Comparison of ENCODE assay signal across 10 cellular contexts in the genomic region with DNA sequence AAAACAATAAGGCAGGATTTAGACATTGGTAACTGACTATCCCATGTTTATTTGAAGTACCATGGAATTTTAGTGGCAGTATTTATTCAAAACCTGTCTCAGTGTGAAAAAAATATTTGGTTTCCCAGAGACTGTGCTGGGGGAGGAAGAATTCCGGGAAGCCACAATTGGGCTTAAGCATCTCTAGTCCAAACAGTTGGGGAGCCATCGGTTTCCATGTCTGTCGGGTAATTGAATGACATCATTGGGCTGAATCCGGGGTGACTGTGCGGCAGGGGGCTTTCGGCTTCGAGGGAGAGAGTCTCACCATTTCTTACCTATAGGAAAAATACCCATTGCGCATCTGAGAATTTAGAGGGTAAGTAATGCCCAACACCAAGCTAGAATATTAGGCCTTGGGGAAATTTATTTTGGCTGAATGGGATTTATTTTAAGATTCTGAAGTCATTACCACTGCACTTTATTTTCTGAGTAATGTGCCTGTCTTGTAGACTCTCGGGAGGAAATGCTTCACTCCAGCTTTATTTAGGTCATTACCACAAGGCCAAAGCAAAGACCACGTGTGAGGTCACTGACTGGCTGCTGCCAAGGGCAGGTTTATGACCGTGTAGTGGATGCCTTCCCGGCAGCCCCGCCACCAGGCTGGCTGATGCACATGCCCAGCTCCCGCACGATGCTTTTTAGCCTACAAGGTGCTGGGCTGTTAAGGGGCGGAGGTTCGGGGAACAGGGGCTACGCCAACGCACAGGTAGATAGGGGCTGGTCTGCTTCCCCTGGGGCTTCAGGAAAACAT. TPM values are rescaled to one million over a fixed set of nuclear protein-coding genes. Genes with fewer than 3 reads are reported as not detected.
DNase-seq lines count a peak whose midpoint lies in the region; ATAC-seq, FAIRE-seq and TF ChIP-seq lines count a peak whose summit lies in the region.
"Had no signal": no experiment of that assay in that cellular context is flagged by ENCODE, and none has a peak within 500 bp of the region (broad histone marks: within the 10 kb centered on the region; RNA-seq: fewer than 3 reads in every experiment).

No MANE protein-coding gene starts in this region.

- peak overlapping the region; percentile 1; the same call in 1 of the 2 replicates for H3K9ac ChIP-seq in SK-N-SH

- intact Hi-C loops in sciatic nerve (cut with DNase I), result no loop called here

- WGBS in SK-N-SH (ENCODE audit: low lambda C conversion rate), result 81% methylated on average over 18 of the region's 19 CpGs

- 0 out of 2 replicates have a peak, but pooled peaks cover 1% of the 10 kb centered on the region for H3K27me3 ChIP-seq in SK-N-SH (ENCODE audit: insufficient read depth)

- H2AFZ ChIP-seq in SK-N-SH (ENCODE audit: low read depth), result no peak overlapping the region

- TF ChIP-seq RAD21 in SK-N-SH (IDR thresholded peaks at IDR 0.05; ENCODE audit: low read length), result no peak

- peak; percentile 96 for DNase-seq in Daoy (ENCODE audit: low read depth)
- DNase-seq in SK-N-SH, result no peak
- DNase-seq in foreskin melanocyte, result peak; percentile 12
- no peak for DNase-seq in sciatic nerve (ENCODE audit: low spot score)
- no peak for DNase-seq in GM19239 (ENCODE audit: insufficient read length, low spot score)
- no peak for DNase-seq in GM12892 (ENCODE audit: insufficient read length)
- DNase-seq: DMS79, naive B cell had no signal

- no peaks in the 10 kb centered on the region for H3F3A ChIP-seq in SK-N-SH (replicated peaks; ENCODE audit: insufficient read depth)

- no peak overlapping the region for H3K4me2 ChIP-seq in SK-N-SH

- no peaks in the 10 kb centered on the region for H3K36me3 ChIP-seq in SK-N-SH (replicated peaks in 1 of 2; ENCODE audit: control insufficient read depth in 1 of 2, insufficient read depth in 2 of 2, low read length in 1 of 2)

- FAIRE-seq in GM19239 (lab: Jason Lieb, UNC), result no peak
- no peak for FAIRE-seq in GM12892 (lab: Jason Lieb, UNC)

- H3K9me2 ChIP-seq in SK-N-SH, result no peaks in the 10 kb centered on the region

- TF ChIP-seq EP300 in SK-N-SH (IDR thresholded peaks at IDR 0.05; ENCODE audit: borderline replicate concordance in 1 of 2, low read depth in 1 of 2, low read length in 1 of 2), result no peak

- POLR2A ChIA-PET in SK-N-SH (lab: Yijun Ruan, JAX), result no interaction called here

- peak overlapping the region in 1 of 2 experiments; percentile 64; a peak in 2 of 4 replicates for H3K27ac ChIP-seq in SK-N-SH (ENCODE audit: low read depth in 2 of 2, low read length in 1 of 2)

- no peaks in the 10 kb centered on the region for H4K20me1 ChIP-seq in SK-N-SH (ENCODE audit: insufficient read depth)

- peak; percentile 92 for ATAC-seq in sciatic nerve
- no peak for ATAC-seq in GM21381 (IDR thresholded peaks at IDR 0.05; ENCODE audit: unreplicated experiment)
- no peak for ATAC-seq in HG02642 (IDR thresholded peaks at IDR 0.05; ENCODE audit: poor library complexity, unreplicated experiment)

- H3K4me1 ChIP-seq in SK-N-SH (ENCODE audit: control insufficient read depth in 1 of 2, insufficient read depth in 2 of 2, low read depth in 1 of 2, low read length in 1 of 2), result 0 out of 4 replicates have a peak, but pooled peaks cover 0 to 6% of the 10 kb centered on the region in 2 experiments

- H3K9me3 ChIP-seq in SK-N-SH, result no peaks in the 10 kb centered on the region

- no peak for TF ChIP-seq CTCF in SK-N-SH (IDR thresholded peaks at IDR 0.05)

- H3K79me2 ChIP-seq in SK-N-SH (ENCODE audit: insufficient read depth), result no peaks in the 10 kb centered on the region

- CTCF ChIA-PET in SK-N-SH (lab: Yijun Ruan, JAX), result no interaction called here

- TF ChIP-seq POLR2A in GM12892 (IDR thresholded peaks at IDR 0.05; ENCODE audit: low read depth, low read length), result no peak

- H3K4me3 ChIP-seq in SK-N-SH (ENCODE audit: low read depth in 2 of 2, low read length in 1 of 2), result no peak overlapping the region

TF ChIP-seq in SK-N-SH, 30 proteins besides CTCF, POLR2A, EP300 and RAD21 (continues in another document):
- TF ChIP-seq MXI1 (IDR thresholded peaks at IDR 0.05; ENCODE audit: low read depth, low read length) (no peak), RXRA (IDR thresholded peaks at IDR 0.05; ENCODE audit: borderline replicate concordance, low read depth) (0 out of 2 replicates have a peak, but pooled peaks have one; percentile 13), ELF1 (IDR thresholded peaks at IDR 0.05) (no peak), FOSL2 (IDR thresholded peaks at IDR 0.05; ENCODE audit: borderline replicate concordance, low read depth) (no peak), TAF1 (IDR thresholded peaks at IDR 0.05; ENCODE audit: borderline replicate concordance, low read depth, low read length) (no peak), NFIC (IDR thresholded peaks at IDR 0.05; ENCODE audit: borderline replicate concordance) (0 out of 2 replicates have a peak, but pooled peaks have one; percentile 11), NRF1 (IDR thresholded peaks at IDR 0.05; ENCODE audit: low read depth, low read length) (no peak), SMC3 (IDR thresholded peaks at IDR 0.05; ENCODE audit: low read depth, low read length) (no peak), FOXJ3 (CRISPR knock-in tag; IDR thresholded peaks at IDR 0.05) (no peak), ZBTB33 (IDR thresholded peaks at IDR 0.05; ENCODE audit: borderline replicate concordance, low read depth) (no peak), JUND (IDR thresholded peaks at IDR 0.05) (no peak), YY1 (IDR thresholded peaks at IDR 0.05; ENCODE audit: low read depth) (no peak), REST (IDR thresholded peaks at IDR 0.05; ENCODE audit: low read depth, low read length) (no peak), EZH2phosphoT487 (IDR thresholded peaks at IDR 0.05; ENCODE audit: borderline replicate concordance, low read depth) (no peak), GATA2 (CRISPR knock-in tag; IDR thresholded peaks at IDR 0.05) (no peak)
- TF ChIP-seq, protein P1, sequence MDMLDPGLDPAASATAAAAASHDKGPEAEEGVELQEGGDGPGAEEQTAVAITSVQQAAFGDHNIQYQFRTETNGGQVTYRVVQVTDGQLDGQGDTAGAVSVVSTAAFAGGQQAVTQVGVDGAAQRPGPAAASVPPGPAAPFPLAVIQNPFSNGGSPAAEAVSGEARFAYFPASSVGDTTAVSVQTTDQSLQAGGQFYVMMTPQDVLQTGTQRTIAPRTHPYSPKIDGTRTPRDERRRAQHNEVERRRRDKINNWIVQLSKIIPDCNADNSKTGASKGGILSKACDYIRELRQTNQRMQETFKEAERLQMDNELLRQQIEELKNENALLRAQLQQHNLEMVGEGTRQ (IDR thresholded peaks at IDR 0.05; ENCODE audit: borderline replicate concordance, low read depth, low read length), result no peak
- TF ChIP-seq, protein P2, sequence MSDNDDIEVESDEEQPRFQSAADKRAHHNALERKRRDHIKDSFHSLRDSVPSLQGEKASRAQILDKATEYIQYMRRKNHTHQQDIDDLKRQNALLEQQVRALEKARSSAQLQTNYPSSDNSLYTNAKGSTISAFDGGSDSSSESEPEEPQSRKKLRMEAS (IDR thresholded peaks at IDR 0.05; ENCODE audit: low read depth), result peak; percentile 52; the same call in 1 of the 2 replicates

RNA-seq across cellular contexts. Expression of gene UMODL1, which starts 23.1 kb away (rescaled TPM):
- total RNA-seq in Daoy (2014; rRNA removed; shearing (Covaris generic)), result 0.24 and 0.80 TPM in 2 replicates
- polyA plus RNA-seq in SK-N-SH (2012; rRNA removed), result not detected in 2 replicates
- not detected in 2 replicates for polyA plus RNA-seq in SK-N-SH (2012; cell fraction: cytosol; rRNA removed)
- not detected in 2 replicates for polyA plus RNA-seq in SK-N-SH (2012; cell fraction: nucleus; rRNA removed)
- not detected for total RNA-seq in sciatic nerve
- 0.06 TPM for polyA plus RNA-seq in GM12892 (2012; ENCODE audit: missing spikeins)

RNA-seq across cellular contexts. Expression of gene ZBTB21, which starts 37.9 kb away (rescaled TPM):
- total RNA-seq in Daoy (2014; rRNA removed; shearing (Covaris generic)), result 16.9 and 17.7 TPM in 2 replicates
- 2.9 and 3.8 TPM in 2 replicates for polyA plus RNA-seq in SK-N-SH (2012; rRNA removed)
- polyA plus RNA-seq in SK-N-SH (2012; cell fraction: cytosol; rRNA removed), result 2.7 and 3.8 TPM in 2 replicates
- polyA plus RNA-seq in SK-N-SH (2012; cell fraction: nucleus; rRNA removed), result 8.0 and 11.4 TPM in 2 replicates
- 27.3 TPM for total RNA-seq in sciatic nerve
- polyA plus RNA-seq in GM12892 (2012; ENCODE audit: missing spikeins), result 9.0 TPM

Comparison
In these comparisons a context has a peak if more than half of its experiments do, and no peak if none do; other contexts are left out.
1. DNase-seq: peak in Daoy (single experiment) and foreskin melanocyte (single experiment); none in SK-N-SH (single experiment), sciatic nerve (single experiment), GM19239 (single experiment) and GM12892 (single experiment).